Comparison of ENCODE assay signal across 11 cellular contexts in genomic region chr15:74863239-74864056, GRCh38. TPM values are rescaled to one million over a fixed set of nuclear protein-coding genes. Genes with fewer than 3 reads are reported as not detected.
A peak's percentile ranks its signal among the peaks of the same experiment; 100 is the strongest.
DNase-seq lines count a peak whose midpoint lies in the region; ATAC-seq and TF ChIP-seq lines count a peak whose summit lies in the region.
"Had no signal": no experiment of that assay in that cellular context is flagged by ENCODE, and none has a peak within 500 bp of the region (broad histone marks: within the 10 kb centered on the region; RNA-seq: fewer than 3 reads in every experiment).

No MANE protein-coding gene starts in this region.

- no peak for TF ChIP-seq CTCF in HFFc6 (IDR thresholded peaks at IDR 0.05)
- TF ChIP-seq CTCF in neural progenitor cell (IDR thresholded peaks at IDR 0.05) = no peak

- peaks cover 39% of the 10 kb centered on the region for H3K79me2 ChIP-seq in neural progenitor cell (ENCODE audit: low read depth)

- H3K36me3 Mint-ChIP-seq in HFFc6 (ENCODE audit: low read depth) (peaks cover 9% of the 10 kb centered on the region; the same call in 1 of the 2 replicates), neural progenitor cell (peaks cover 19% of the 10 kb centered on the region)
- peaks cover 29% of the 10 kb centered on the region for H3K36me3 Mint-ChIP-seq in activated naive CD8-positive, alpha-beta T cell treated with anti-CD3 and anti-CD28 coated beads for 36 hours
- H3K36me3 Mint-ChIP-seq: naive B cell had no signal

- DNase-seq in ACHN (peak; percentile 53), HFFc6 (peak; percentile 21), left lobe of liver (ENCODE audit: low spot score) (no peak), NCI-H146 (lab: John Stamatoyannopoulos, UW) (no peak), Kasumi-1 (lab: John Stamatoyannopoulos, UW) (no peak), neural progenitor cell (ENCODE audit: low spot score) (no peak), NCI-H1436 (lab: John Stamatoyannopoulos, UW) (no peak)
- no peak for DNase-seq in activated naive CD8-positive, alpha-beta T cell treated with anti-CD3 and anti-CD28 coated beads for 36 hours
- DNase-seq: foreskin melanocyte, naive B cell had no signal

- no peaks in the 10 kb centered on the region for H3K4me1 ChIP-seq in neural progenitor cell

- H3K27me3 ChIP-seq in neural progenitor cell = no peaks in the 10 kb centered on the region

- no peak overlapping the region for H3K4me2 ChIP-seq in neural progenitor cell

- H3K27me3 Mint-ChIP-seq in HFFc6 (ENCODE audit: insufficient read depth) (peaks cover 2% of the 10 kb centered on the region; the same call in 1 of the 2 replicates), neural progenitor cell (ENCODE audit: insufficient read depth, low read depth) (no peaks in the 10 kb centered on the region)
- no peaks in the 10 kb centered on the region for H3K27me3 Mint-ChIP-seq in activated naive CD8-positive, alpha-beta T cell treated with anti-CD3 and anti-CD28 coated beads for 36 hours
- H3K27me3 Mint-ChIP-seq: naive B cell had no signal

- H4K20me1 ChIP-seq in neural progenitor cell (ENCODE audit: low read depth) = peaks cover 5% of the 10 kb centered on the region

- H3K4me1 Mint-ChIP-seq in HFFc6 (ENCODE audit: low read depth) (peaks cover 43% of the 10 kb centered on the region), neural progenitor cell (peaks cover 5% of the 10 kb centered on the region)
- peaks cover 59% of the 10 kb centered on the region for H3K4me1 Mint-ChIP-seq in activated naive CD8-positive, alpha-beta T cell treated with anti-CD3 and anti-CD28 coated beads for 36 hours

- no peak overlapping the region for H3K4me3 ChIP-seq in neural progenitor cell

- H3K9me3 Mint-ChIP-seq in HFFc6 (no peaks in the 10 kb centered on the region), neural progenitor cell (peaks cover 6% of the 10 kb centered on the region)
- no peaks in the 10 kb centered on the region for H3K9me3 Mint-ChIP-seq in activated naive CD8-positive, alpha-beta T cell treated with anti-CD3 and anti-CD28 coated beads for 36 hours
- H3K9me3 Mint-ChIP-seq: naive B cell had no signal

- ATAC-seq in left lobe of liver = peak; percentile 29

- in situ Hi-C loops in ACHN (cut with HindIII; ENCODE audit: low pct_ligation_motif_present, low pct_unique_long_range_greater_than_20kb, low sequenced_read_pairs) = no loop called here

- no peaks in the 10 kb centered on the region for H3F3A ChIP-seq in neural progenitor cell (ENCODE audit: low read depth)

- H3K9me3 ChIP-seq in neural progenitor cell (ENCODE audit: low read depth) = no peaks in the 10 kb centered on the region

- no peak overlapping the region for H2AFZ ChIP-seq in neural progenitor cell (replicated peaks)

- no peak overlapping the region for H3K9ac ChIP-seq in neural progenitor cell

- H3K27ac Mint-ChIP-seq in HFFc6 (peak overlapping the region; percentile 42), neural progenitor cell (no peak overlapping the region)
- H3K27ac Mint-ChIP-seq in activated naive CD8-positive, alpha-beta T cell treated with anti-CD3 and anti-CD28 coated beads for 36 hours = peak overlapping the region; percentile 69

- no peak overlapping the region for H3K27ac ChIP-seq in neural progenitor cell

- no peaks in the 10 kb centered on the region for H3K36me3 ChIP-seq in neural progenitor cell

- H3K4me3 Mint-ChIP-seq in HFFc6 (no peak overlapping the region), neural progenitor cell (no peak overlapping the region)
- H3K4me3 Mint-ChIP-seq in activated naive CD8-positive, alpha-beta T cell treated with anti-CD3 and anti-CD28 coated beads for 36 hours = no peak overlapping the region

RNA-seq across cellular contexts. Expression of gene SCAMP2, which starts 9.7 kb away (rescaled TPM):
- 10 to 100 TPM; 70.1 to 86.1 (median 75.9) TPM for total RNA-seq in HFFc6 (2021; fragmentation: NEBNext Ultra II Directional; extraction: Animal tissue kit (Norgen Biotek cat#: 25700))
- total RNA-seq in activated naive CD8-positive, alpha-beta T cell treated with anti-CD3 and anti-CD28 coated beads for 36 hours = 10 to 100 TPM; 57.5 to 59.6 TPM
- 36.1 TPM for total RNA-seq in left lobe of liver
- 19.4 and 44.5 TPM in 2 replicates for total RNA-seq in neural progenitor cell (ENCODE audit: low replicate concordance)

RNA-seq across cellular contexts. Expression of gene ULK3, which starts 20.5 kb away (rescaled TPM):
- 10 to 100 TPM; 12.5 to 18.9 (median 16.1) TPM for total RNA-seq in HFFc6 (2021; fragmentation: NEBNext Ultra II Directional; extraction: Animal tissue kit (Norgen Biotek cat#: 25700))
- total RNA-seq in activated naive CD8-positive, alpha-beta T cell treated with anti-CD3 and anti-CD28 coated beads for 36 hours = 10 to 100 TPM; 41.1 to 49.9 TPM
- 23.8 TPM for total RNA-seq in left lobe of liver
- total RNA-seq in neural progenitor cell (ENCODE audit: low replicate concordance) = 22.7 and 37.4 TPM in 2 replicates

RNA-seq across cellular contexts. Expression of gene MPI, which starts 26.4 kb away (rescaled TPM):
- total RNA-seq in HFFc6 (2021; fragmentation: NEBNext Ultra II Directional; extraction: Animal tissue kit (Norgen Biotek cat#: 25700)) = 10 to 100 TPM; 32.3 to 43.0 (median 35.4) TPM
- 10 to 100 TPM; 71.4 to 73.2 TPM for total RNA-seq in activated naive CD8-positive, alpha-beta T cell treated with anti-CD3 and anti-CD28 coated beads for 36 hours
- total RNA-seq in left lobe of liver (33.4 TPM), neural progenitor cell (ENCODE audit: low replicate concordance) (77.7 and 106 TPM in 2 replicates)

RNA-seq across cellular contexts. Expression of gene CPLX3, which starts 37.0 kb away (rescaled TPM):
- under 1 TPM in 1 of 6 experiments, not detected in 5; 0.09 TPM for total RNA-seq in HFFc6 (2021; fragmentation: NEBNext Ultra II Directional; extraction: Animal tissue kit (Norgen Biotek cat#: 25700))
- total RNA-seq in activated naive CD8-positive, alpha-beta T cell treated with anti-CD3 and anti-CD28 coated beads for 36 hours = under 1 TPM in 1 of 2 experiments, not detected in 1; 0.19 TPM
- not detected for total RNA-seq in left lobe of liver
- not detected in 2 replicates for total RNA-seq in neural progenitor cell (ENCODE audit: low replicate concordance)
- total RNA-seq: LHCN-M2 had no signal

RNA-seq across cellular contexts. Expression of gene FAM219B, which starts 43.2 kb away (rescaled TPM):
- 10 to 100 TPM; 40.6 to 61.4 (median 51.8) TPM for total RNA-seq in HFFc6 (2021; fragmentation: NEBNext Ultra II Directional; extraction: Animal tissue kit (Norgen Biotek cat#: 25700))
- total RNA-seq in activated naive CD8-positive, alpha-beta T cell treated with anti-CD3 and anti-CD28 coated beads for 36 hours = 10 to 100 TPM; 31.5 to 37.6 TPM
- 15.8 TPM for total RNA-seq in left lobe of liver
- total RNA-seq in neural progenitor cell (ENCODE audit: low replicate concordance) = 120 and 124 TPM in 2 replicates

Comparison
In these comparisons a context has a peak if more than half of its experiments do, and no peak if none do; other contexts are left out.
1. DNase-seq: peak in ACHN (single experiment) and HFFc6 (single experiment); none in activated naive CD8-positive, alpha-beta T cell treated with anti-CD3 and anti-CD28 coated beads for 36 hours (single experiment), left lobe of liver (single experiment), NCI-H146 (single experiment), Kasumi-1 (0 of 2), neural progenitor cell (single experiment) and NCI-H1436 (single experiment).